Comparison of ENCODE assay signal across 8 cellular contexts in genomic region chr6:42454428-42454791, GRCh38. TPM values are rescaled to one million over a fixed set of nuclear protein-coding genes. Genes with fewer than 3 reads are reported as not detected.
DNase-seq lines count a peak whose midpoint lies in the region; ATAC-seq lines count a peak whose summit lies in the region.

No MANE protein-coding gene starts in this region.

- peak overlapping the region; percentile 100 for H3K4me3 Mint-ChIP-seq in activated naive CD8-positive, alpha-beta T cell treated with anti-CD3 and anti-CD28 coated beads, Interleukin-2, amount 10 ng/mL, durations not matched to agents 7 days and 5 days
- H3K4me3 Mint-ChIP-seq in stimulated activated memory B cell treated with anti-CD40 and anti-IgM and Interleukin-4, amounts not matched to agents 10 μg/mL and 1 μg/mL and 100 μg/mL, for 72 hours: peak overlapping the region; percentile 98

- ATAC-seq in activated naive CD8-positive, alpha-beta T cell treated with anti-CD3 and anti-CD28 coated beads, Interleukin-2, amount 10 ng/mL, durations not matched to agents 7 days and 5 days (ENCODE audit: low read depth): no peak
- no peak for ATAC-seq in stimulated activated memory B cell treated with anti-CD40 and anti-IgM and Interleukin-4, amounts not matched to agents 10 μg/mL and 1 μg/mL and 100 μg/mL, for 72 hours

- no peak overlapping the region for H3K27ac ChIP-seq in iPS-18a (ENCODE audit: low read length)

- H3K36me3 Mint-ChIP-seq in activated naive CD8-positive, alpha-beta T cell treated with anti-CD3 and anti-CD28 coated beads, Interleukin-2, amount 10 ng/mL, durations not matched to agents 7 days and 5 days: peaks cover 2% of the 10 kb centered on the region
- H3K36me3 Mint-ChIP-seq in stimulated activated memory B cell treated with anti-CD40 and anti-IgM and Interleukin-4, amounts not matched to agents 10 μg/mL and 1 μg/mL and 100 μg/mL, for 72 hours: no peaks in the 10 kb centered on the region

- H3K27me3 ChIP-seq in iPS-18a (ENCODE audit: control insufficient read depth, insufficient read depth, low read length): no peaks in the 10 kb centered on the region

- peaks cover 14% of the 10 kb centered on the region for H3K27me3 Mint-ChIP-seq in activated naive CD8-positive, alpha-beta T cell treated with anti-CD3 and anti-CD28 coated beads, Interleukin-2, amount 10 ng/mL, durations not matched to agents 7 days and 5 days
- H3K27me3 Mint-ChIP-seq in stimulated activated memory B cell treated with anti-CD40 and anti-IgM and Interleukin-4, amounts not matched to agents 10 μg/mL and 1 μg/mL and 100 μg/mL, for 72 hours: peaks cover 12% of the 10 kb centered on the region

- H3K36me3 ChIP-seq in iPS-18a (ENCODE audit: control insufficient read depth, low read depth, low read length): no peaks in the 10 kb centered on the region

- POLR2A ChIA-PET in activated naive CD8-positive, alpha-beta T cell treated with anti-CD3 and anti-CD28 coated beads, Interleukin-2, amount 10 ng/mL, durations not matched to agents 7 days and 5 days (lab: Charles Lee): interaction anchor here (1.2 to 5.5 kb wide), 3 partner anchors 16 to 64 kb away, joined by 3 to 34 read pairs (median 4); no protein-coding TSS in a partner anchor

- H3K4me1 Mint-ChIP-seq in activated naive CD8-positive, alpha-beta T cell treated with anti-CD3 and anti-CD28 coated beads, Interleukin-2, amount 10 ng/mL, durations not matched to agents 7 days and 5 days: peaks cover 16% of the 10 kb centered on the region
- H3K4me1 Mint-ChIP-seq in stimulated activated memory B cell treated with anti-CD40 and anti-IgM and Interleukin-4, amounts not matched to agents 10 μg/mL and 1 μg/mL and 100 μg/mL, for 72 hours: peaks cover 36% of the 10 kb centered on the region

- H3K27ac Mint-ChIP-seq in activated naive CD8-positive, alpha-beta T cell treated with anti-CD3 and anti-CD28 coated beads, Interleukin-2, amount 10 ng/mL, durations not matched to agents 7 days and 5 days: no peak overlapping the region
- peak overlapping the region; percentile 16 for H3K27ac Mint-ChIP-seq in stimulated activated memory B cell treated with anti-CD40 and anti-IgM and Interleukin-4, amounts not matched to agents 10 μg/mL and 1 μg/mL and 100 μg/mL, for 72 hours

- no peaks in the 10 kb centered on the region for H3K9me3 ChIP-seq in iPS-18a (ENCODE audit: control insufficient read depth, low read depth, low read length)

- peak overlapping the region; percentile 75 for H3K9ac ChIP-seq in iPS-18a (ENCODE audit: low read length)

- peaks cover 17% of the 10 kb centered on the region for H3K4me1 ChIP-seq in iPS-18a (ENCODE audit: control insufficient read depth, low read depth, low read length)

- H3K4me3 ChIP-seq in iPS-18a (ENCODE audit: low read length): peak overlapping the region; percentile 68

- no peaks in the 10 kb centered on the region for H3K9me3 Mint-ChIP-seq in activated naive CD8-positive, alpha-beta T cell treated with anti-CD3 and anti-CD28 coated beads, Interleukin-2, amount 10 ng/mL, durations not matched to agents 7 days and 5 days
- H3K9me3 Mint-ChIP-seq in stimulated activated memory B cell treated with anti-CD40 and anti-IgM and Interleukin-4, amounts not matched to agents 10 μg/mL and 1 μg/mL and 100 μg/mL, for 72 hours: no peaks in the 10 kb centered on the region

- DNase-seq in NOMO-1 treated with DMSO at 0.1 percent for 48 hours (lab: John Stamatoyannopoulos, UW; ENCODE audit: unreplicated experiment) (peak; percentile 16), NOMO-1 treated with dmso at 0.1 percent for 144 hours (lab: John Stamatoyannopoulos, UW; ENCODE audit: unreplicated experiment) (no peak), NCI-H524 (lab: John Stamatoyannopoulos, UW) (no peak), hepatic stellate cell (ENCODE audit: low spot score) (no peak), DMS79 (lab: John Stamatoyannopoulos, UW) (no peak)
- DNase-seq in activated naive CD8-positive, alpha-beta T cell treated with anti-CD3 and anti-CD28 coated beads, Interleukin-2, amount 10 ng/mL, durations not matched to agents 7 days and 5 days: no peak

RNA-seq across cellular contexts. Expression of gene TRERF1, which starts 2.7 kb away (rescaled TPM):
- total RNA-seq in activated naive CD8-positive, alpha-beta T cell treated with anti-CD3 and anti-CD28 coated beads, Interleukin-2, amount 10 ng/mL, durations not matched to agents 7 days and 5 days: 10 to 100 TPM; 21.4 to 21.6 TPM
